Comparison of ENCODE assay signal across 29 cellular contexts in genomic region chr19:53960187-53960586, GRCh38. TPM values are rescaled to one million over a fixed set of nuclear protein-coding genes. Genes with fewer than 3 reads are reported as not detected.
DNase-seq lines count a peak whose midpoint lies in the region; ATAC-seq, FAIRE-seq and TF ChIP-seq lines count a peak whose summit lies in the region.
"Had no signal": no experiment of that assay in that cellular context is flagged by ENCODE, and none has a peak within 500 bp of the region (broad histone marks: within the 10 kb centered on the region; RNA-seq: fewer than 3 reads in every experiment).

No MANE protein-coding gene starts in this region.

- CTCF ChIA-PET in AG04450 (lab: Charles Lee) (interaction anchor here (0.6 to 0.7 kb wide), 2 partner anchors 51 to 1153 kb away, joined by 5 read pairs; partner anchors contain the start of gene CACNG7), PC-9 (lab: Charles Lee) (interaction anchor here (0.5 kb wide), 1 partner anchor 327 kb away, joined by 3 read pairs; no protein-coding TSS in a partner anchor), endothelial cell of umbilical vein (lab: Charles Lee) (no interaction called here)

- TF ChIP-seq CTCF in AG04450 (IDR thresholded peaks at IDR 0.05; ENCODE audit: low read depth, low read length) = no peak
- TF ChIP-seq CTCF in PC-9 (conservative IDR thresholded peaks at IDR 0.05) = no peak
- TF ChIP-seq CTCF in endothelial cell of umbilical vein (IDR thresholded peaks at IDR 0.05; ENCODE audit: extremely low read depth in 1 of 2, insufficient read depth in 1 of 2, low read depth in 1 of 2, low read length in 2 of 2) = no peak
- TF ChIP-seq CTCF in gastroesophageal sphincter (IDR thresholded peaks at IDR 0.05) = no peak

- ATAC-seq in HG02970 (IDR thresholded peaks at IDR 0.05; ENCODE audit: low FRiP score, unreplicated experiment) (no peak), esophagus mucosa (no peak), gastroesophageal sphincter (no peak)
- ATAC-seq: activated naive CD4-positive, alpha-beta T cell treated with anti-CD3 and anti-CD28 coated beads, Interleukin-2, amount 50 U/mL, for 72 hours; HCT116 had no signal

- no peaks in the 10 kb centered on the region for H3K9me1 ChIP-seq in endothelial cell of umbilical vein (replicated peaks; ENCODE audit: control insufficient read depth, extremely low read depth, insufficient read depth, low read length)

- TF ChIP-seq EP300 in gastroesophageal sphincter (IDR thresholded peaks at IDR 0.05) = no peak

- no peaks in the 10 kb centered on the region for H3K79me2 ChIP-seq in PC-9 (ENCODE audit: low read depth)
- no peaks in the 10 kb centered on the region for H3K79me2 ChIP-seq in endothelial cell of umbilical vein (ENCODE audit: control insufficient read depth, insufficient read depth, low read length)
- H3K79me2 ChIP-seq: hepatocyte had no signal

- H3K4me2 ChIP-seq in PC-9 (0 out of 2 replicates have a peak overlapping the region, but pooled peaks have one; percentile 1), endothelial cell of umbilical vein (ENCODE audit: insufficient read depth, low read length) (no peak overlapping the region)
- H3K4me2 ChIP-seq: hepatocyte had no signal

- H3K9ac ChIP-seq in endothelial cell of umbilical vein (replicated peaks; ENCODE audit: extremely low read depth, insufficient read depth, low read length) = no peak overlapping the region

- H3K9me2 ChIP-seq in PC-9 (ENCODE audit: insufficient read depth) = no peaks in the 10 kb centered on the region

- peak overlapping the region; percentile 21 for H3K27ac ChIP-seq in AG04450 (ENCODE audit: low read depth, low read length)
- no peak overlapping the region for H3K27ac ChIP-seq in PC-9
- no peak overlapping the region for H3K27ac ChIP-seq in endothelial cell of umbilical vein (ENCODE audit: insufficient read depth, low read depth, low read length)
- H3K27ac ChIP-seq in mesodermal cell (ENCODE audit: low read depth, low read length, severe bottlenecking) = peak overlapping the region; percentile 69
- no peak overlapping the region for H3K27ac ChIP-seq in gastroesophageal sphincter
- H3K27ac ChIP-seq: hepatocyte, skin epidermis had no signal

- H3K27me3 ChIP-seq in AG04450 (ENCODE audit: control insufficient read depth, insufficient read depth, low read length) (peaks cover 34% of the 10 kb centered on the region), PC-9 (ENCODE audit: insufficient read depth, low read depth) (peaks cover 7% of the 10 kb centered on the region; the same call in 1 of the 2 replicates), endothelial cell of umbilical vein (ENCODE audit: control insufficient read depth in 2 of 2, insufficient read depth in 2 of 2, low read length in 2 of 2) (peaks cover 55 to 65% of the 10 kb centered on the region in 2 experiments), gastroesophageal sphincter (peaks cover 95% of the 10 kb centered on the region)

- dilution Hi-C loops in endothelial cell of umbilical vein (cut with MboI; ENCODE audit: extremely low pct_ligation_motif_present, low sequenced_read_pairs) = no loop called here

- POLR2A ChIA-PET in AG04450 (lab: Yijun Ruan, JAX) = interaction anchor here (0.6 to 1.0 kb wide), 3 partner anchors 10 to 155 kb away, joined by 3 to 9 read pairs (median 6); partner anchors contain the start of gene MYADM
- POLR2A ChIA-PET in PC-9 (lab: Charles Lee; ENCODE audit: unreplicated experiment) = no interaction called here
- POLR2A ChIA-PET in endothelial cell of umbilical vein (lab: Charles Lee) = no interaction called here

- intact Hi-C loops in PC-9 (cut with micrococcal nuclease; ENCODE audit: unreplicated experiment) (no loop called here), endothelial cell of umbilical vein (cut with micrococcal nuclease) (no loop called here)

- H2AFZ ChIP-seq in PC-9 (no peak overlapping the region), endothelial cell of umbilical vein (ENCODE audit: low read depth, low read length) (no peak overlapping the region)
- H2AFZ ChIP-seq: hepatocyte had no signal

- BruUV-seq in PC-9 (replicated peaks; lab: Mats Ljungman, UMichigan) (no TSS peak), endothelial cell of umbilical vein (replicated peaks; lab: Mats Ljungman, UMichigan) (no TSS peak)

- H3F3A ChIP-seq in PC-9 (ENCODE audit: insufficient read depth, low read depth) = peaks cover 22% of the 10 kb centered on the region; the same call in 1 of the 2 replicates

- DNase-seq in AG04450 (ENCODE audit: low read depth, low spot score) = no peak
- DNase-seq in PC-9 = no peak
- no peak for DNase-seq in endothelial cell of umbilical vein (ENCODE audit: low read depth, low spot score)
- no peak for DNase-seq in RCC 7860 (ENCODE audit: low spot score)
- DNase-seq: activated CD4-positive, alpha-beta T cell treated with anti-CD3 and anti-CD28 coated beads, Interleukin-2, amount 50 U/mL, for 1 hour; BE2C; cerebellar nuclear complex; erythroblast; foreskin melanocyte; kidney; NCI-H1092; NCI-H1930; NCI-H526 treated with DMSO at 0.1 percent for 48 hours; stimulated activated CD4-positive, alpha-beta T cell treated with anti-CD3 and anti-CD28 coated beads, Interleukin-2, amount 100 ng/mL, for 24 hours had no signal

- no peaks in the 10 kb centered on the region for H3K9me3 ChIP-seq in AG04450 (ENCODE audit: control insufficient read depth, insufficient read depth, low read length)
- H3K9me3 ChIP-seq in PC-9 (ENCODE audit: insufficient read depth, low read depth) = no peaks in the 10 kb centered on the region
- no peaks in the 10 kb centered on the region for H3K9me3 ChIP-seq in endothelial cell of umbilical vein (replicated peaks; ENCODE audit: control insufficient read depth, insufficient read depth, low read length)
- H3K9me3 ChIP-seq in mesodermal cell (ENCODE audit: control insufficient read depth, low read length) = no peaks in the 10 kb centered on the region
- no peaks in the 10 kb centered on the region for H3K9me3 ChIP-seq in gastroesophageal sphincter
- H3K9me3 ChIP-seq: BE2C had no signal

- no peak for TF ChIP-seq POLR2A in endothelial cell of umbilical vein (IDR thresholded peaks at IDR 0.05; ENCODE audit: low read depth, low read length)
- TF ChIP-seq POLR2A in gastroesophageal sphincter (IDR thresholded peaks at IDR 0.05) = no peak

- H3K4me1 ChIP-seq in PC-9 (replicated peaks; ENCODE audit: insufficient read depth) (peaks cover 13% of the 10 kb centered on the region), endothelial cell of umbilical vein (ENCODE audit: control insufficient read depth, extremely low read depth, insufficient read depth, low read length) (peaks cover 5% of the 10 kb centered on the region), mesodermal cell (ENCODE audit: control insufficient read depth, insufficient read depth, low read length, poor library complexity, severe bottlenecking) (peaks cover 17% of the 10 kb centered on the region), gastroesophageal sphincter (peaks cover 0 to 5% (median 0%) of the 10 kb centered on the region in 3 donors)
- H3K4me1 ChIP-seq: BE2C had no signal

- H3K4me3 ChIP-seq in AG04450 (ENCODE audit: low read depth, low read length) (peak overlapping the region; percentile 66), PC-9 (no peak overlapping the region), endothelial cell of umbilical vein (replicated peaks in 1 of 3; ENCODE audit: insufficient read depth in 1 of 3, low read depth in 1 of 3, low read length in 3 of 3) (no peak overlapping the region), mesodermal cell (ENCODE audit: extremely low read depth, insufficient read depth, low read length, poor library complexity, severe bottlenecking) (peak overlapping the region; percentile 59), gastroesophageal sphincter (no peak overlapping the region)
- H3K4me3 ChIP-seq: hepatocyte, skin epidermis had no signal

- FAIRE-seq in endothelial cell of umbilical vein (lab: Jason Lieb, UNC) (no peak), RCC 7860 (lab: Jason Lieb, UNC) (no peak)
- FAIRE-seq: A204.1, kidney had no signal

- no peaks in the 10 kb centered on the region for H3K36me3 ChIP-seq in PC-9 (ENCODE audit: low read depth)
- no peaks in the 10 kb centered on the region for H3K36me3 ChIP-seq in endothelial cell of umbilical vein (ENCODE audit: control insufficient read depth in 2 of 2, extremely low read depth in 1 of 2, insufficient read depth in 2 of 2, low read length in 2 of 2)
- H3K36me3 ChIP-seq in mesodermal cell (ENCODE audit: control insufficient read depth, insufficient read depth, low read length) = peaks cover 10% of the 10 kb centered on the region
- H3K36me3 ChIP-seq in gastroesophageal sphincter = no peaks in the 10 kb centered on the region
- H3K36me3 ChIP-seq: BE2C had no signal

- WGBS in mesodermal cell (ENCODE audit: insufficient coverage in 2 of 2), 2 experiments = 7 to 9% methylated on average over 6 to 8 of the region's 10 CpGs
- WGBS in gastroesophageal sphincter (ENCODE audit: low coverage in 1 of 2), 2 donors = 0% methylated on average over 2 to 5 of the region's 10 CpGs

- H4K20me1 ChIP-seq in PC-9 (ENCODE audit: insufficient read depth) = no peaks in the 10 kb centered on the region
- H4K20me1 ChIP-seq in endothelial cell of umbilical vein (replicated peaks; ENCODE audit: control insufficient read depth, extremely low read depth, insufficient read depth, low read length) = no peaks in the 10 kb centered on the region

RNA-seq across cellular contexts. Expression of gene CACNG8, which starts 2.5 kb away (rescaled TPM):
- polyA plus RNA-seq in AG04450 (2011; rRNA removed) = 0.33 and 0.52 TPM in 2 replicates
- polyA minus RNA-seq in AG04450 (2011; rRNA and poly(A)+ RNA removed) = 0.32 and 0.61 TPM in 2 replicates
- 2.9 and 3.8 TPM in 2 replicates for total RNA-seq in PC-9 (2021)
- 1.7 and 3.0 TPM in 2 replicates for total RNA-seq in endothelial cell of umbilical vein
- 0.11 and 0.18 TPM in 2 replicates for polyA plus RNA-seq in endothelial cell of umbilical vein
- polyA plus RNA-seq in endothelial cell of umbilical vein (2011; cell fraction: cytosol; rRNA removed) = 0.15 and 0.21 TPM in 2 replicates
- 1.6 and 1.9 TPM in 2 replicates for polyA plus RNA-seq in endothelial cell of umbilical vein (2011; cell fraction: nucleus; rRNA removed)
- 7.0 and 9.1 TPM in 2 replicates for polyA plus RNA-seq in endothelial cell of umbilical vein (2012)
- polyA minus RNA-seq in endothelial cell of umbilical vein = 0.44 and 0.49 TPM in 2 replicates
- polyA minus RNA-seq in endothelial cell of umbilical vein (2011; cell fraction: cytosol; rRNA and poly(A)+ RNA removed) = not detected
- 0.63 and 0.96 TPM in 2 replicates for polyA minus RNA-seq in endothelial cell of umbilical vein (2011; cell fraction: nucleus; rRNA and poly(A)+ RNA removed)
- 4.6 TPM for polyA plus RNA-seq in mesodermal cell (2013, experiment 1 of 2)
- 3.3 TPM for polyA plus RNA-seq in mesodermal cell (2013, experiment 2 of 2)
- total RNA-seq in esophagus mucosa = not detected
- total RNA-seq in gastroesophageal sphincter = under 1 TPM in 2 of 4 donors, not detected in 2; 0.04 to 0.16 TPM
- total RNA-seq: activated naive CD4-positive, alpha-beta T cell treated with anti-CD3 and anti-CD28 coated beads, Interleukin-2, amount 50 U/mL, for 72 hours; activated T-helper 2 cell treated with anti-CD3 and anti-CD28 coated beads, Interferon-gamma antibody, Interleukin-2, Interleukin-4, amounts not matched to agents 10 μg/mL and 5 μg/mL and 100 μg/mL, durations not matched to agents 14 hours and 24 hours and 36 hours; osteocyte had no signal

RNA-seq across cellular contexts. Expression of gene CACNG6, which starts 31.2 kb away (rescaled TPM):
- polyA plus RNA-seq in AG04450 (2011; rRNA removed) (0.17 and 0.19 TPM in 2 replicates), endothelial cell of umbilical vein (3.9 and 5.0 TPM in 2 replicates)
- polyA minus RNA-seq in AG04450 (2011; rRNA and poly(A)+ RNA removed) = not detected in 2 replicates
- total RNA-seq in PC-9 (2021) (11.5 and 18.7 TPM in 2 replicates), endothelial cell of umbilical vein (4.0 and 5.4 TPM in 2 replicates), esophagus mucosa (not detected), gastroesophageal sphincter (not detected)
- polyA plus RNA-seq in endothelial cell of umbilical vein (2011; cell fraction: cytosol; rRNA removed) = 1.7 and 3.0 TPM in 2 replicates
- 2.0 and 3.8 TPM in 2 replicates for polyA plus RNA-seq in endothelial cell of umbilical vein (2011; cell fraction: nucleus; rRNA removed)
- polyA plus RNA-seq in endothelial cell of umbilical vein (2012) = 1.9 and 5.9 TPM in 2 replicates
- 1.1 and 1.7 TPM in 2 replicates for polyA minus RNA-seq in endothelial cell of umbilical vein
- not detected for polyA minus RNA-seq in endothelial cell of umbilical vein (2011; cell fraction: cytosol; rRNA and poly(A)+ RNA removed)
- 0.38 and 1.1 TPM in 2 replicates for polyA minus RNA-seq in endothelial cell of umbilical vein (2011; cell fraction: nucleus; rRNA and poly(A)+ RNA removed)
- polyA plus RNA-seq in mesodermal cell (2013, experiment 1 of 2) = 3.6 TPM
- polyA plus RNA-seq in mesodermal cell (2013, experiment 2 of 2) = 3.2 TPM
- total RNA-seq: activated naive CD4-positive, alpha-beta T cell treated with anti-CD3 and anti-CD28 coated beads, Interleukin-2, amount 50 U/mL, for 72 hours; activated T-helper 2 cell treated with anti-CD3 and anti-CD28 coated beads, Interferon-gamma antibody, Interleukin-2, Interleukin-4, amounts not matched to agents 10 μg/mL and 5 μg/mL and 100 μg/mL, durations not matched to agents 14 hours and 24 hours and 36 hours; kidney; osteocyte; subcutaneous adipose tissue had no signal
- polyA plus RNA-seq: hepatocyte, urinary bladder had no signal

RNA-seq across cellular contexts. Expression of gene CACNG7, which starts 51.1 kb away (rescaled TPM):
- polyA plus RNA-seq in AG04450 (2011; rRNA removed) (8.6 and 9.3 TPM in 2 replicates), endothelial cell of umbilical vein (0.92 and 1.1 TPM in 2 replicates)
- polyA minus RNA-seq in AG04450 (2011; rRNA and poly(A)+ RNA removed) = 4.0 and 4.5 TPM in 2 replicates
- total RNA-seq in PC-9 (2021) (not detected in 2 replicates), endothelial cell of umbilical vein (0.78 and 1.3 TPM in 2 replicates), esophagus mucosa (not detected), gastroesophageal sphincter (not detected)
- polyA plus RNA-seq in endothelial cell of umbilical vein (2011; cell fraction: cytosol; rRNA removed) = 0.83 and 0.99 TPM in 2 replicates
- 0.68 and 0.74 TPM in 2 replicates for polyA plus RNA-seq in endothelial cell of umbilical vein (2011; cell fraction: nucleus; rRNA removed)
- 0.64 and 1.2 TPM in 2 replicates for polyA plus RNA-seq in endothelial cell of umbilical vein (2012)
- polyA minus RNA-seq in endothelial cell of umbilical vein = 0.34 TPM in 1 of 2 replicates, not detected in the other
- not detected for polyA minus RNA-seq in endothelial cell of umbilical vein (2011; cell fraction: cytosol; rRNA and poly(A)+ RNA removed)
- polyA minus RNA-seq in endothelial cell of umbilical vein (2011; cell fraction: nucleus; rRNA and poly(A)+ RNA removed) = 0.34 TPM in 1 of 2 replicates, not detected in the other
- 60.5 TPM for polyA plus RNA-seq in mesodermal cell (2013, experiment 1 of 2)
- 35.9 TPM for polyA plus RNA-seq in mesodermal cell (2013, experiment 2 of 2)
- total RNA-seq: activated naive CD4-positive, alpha-beta T cell treated with anti-CD3 and anti-CD28 coated beads, Interleukin-2, amount 50 U/mL, for 72 hours; activated T-helper 2 cell treated with anti-CD3 and anti-CD28 coated beads, Interferon-gamma antibody, Interleukin-2, Interleukin-4, amounts not matched to agents 10 μg/mL and 5 μg/mL and 100 μg/mL, durations not matched to agents 14 hours and 24 hours and 36 hours; kidney; lung microvascular endothelial cell; osteocyte; renal cortical epithelial cell; subcutaneous adipose tissue had no signal

Comparison
In these comparisons a context has a peak if more than half of its experiments do, and no peak if none do; other contexts are left out.
1. H3K27ac ChIP-seq: peak in AG04450 (single experiment) and mesodermal cell (single experiment); none in PC-9 (single experiment), endothelial cell of umbilical vein (single experiment) and gastroesophageal sphincter (0 of 4).
2. H3K4me3 ChIP-seq: peak in AG04450 (single experiment) and mesodermal cell (single experiment); none in PC-9 (single experiment), endothelial cell of umbilical vein (0 of 3) and gastroesophageal sphincter (0 of 2).